Comparison of ENCODE assay signal across 10 cellular contexts in genomic region chr3:4739289-4740236, GRCh38.
DNase-seq lines count a peak whose midpoint lies in the region; ATAC-seq and TF ChIP-seq lines count a peak whose summit lies in the region.
"Had no signal": no experiment of that assay in that cellular context is flagged by ENCODE, and none has a peak within 500 bp of the region (broad histone marks: within the 10 kb centered on the region; RNA-seq: fewer than 3 reads in every experiment).

No MANE protein-coding gene starts in this region.

- no peaks in the 10 kb centered on the region for H3K9me3 ChIP-seq in CD4-positive, alpha-beta T cell (ENCODE audit: control insufficient read depth, low read length)
- H3K9me3 ChIP-seq in sigmoid colon, result no peaks in the 10 kb centered on the region
- H3K9me3 ChIP-seq: prostate gland had no signal

- no peak for DNase-seq in CD4-positive, alpha-beta T cell
- peak; percentile 99 for DNase-seq in OCI-M1 (lab: John Stamatoyannopoulos, UW)
- DNase-seq in central memory CD8-positive, alpha-beta T cell (ENCODE audit: low spot score in 2 of 2), result no peak
- no peak for DNase-seq in sigmoid colon
- no peak for DNase-seq in dedifferentiated amniotic fluid mesenchymal stem cell (ENCODE audit: extremely low spot score)
- no peak for DNase-seq in pons (ENCODE audit: low spot score)
- no peak for DNase-seq in stimulated activated CD4-positive, alpha-beta T cell treated with anti-CD3 and anti-CD28 coated beads, Interleukin-2, amount 100 ng/mL, for 48 hours
- DNase-seq in epidermal melanocyte (ENCODE audit: insufficient read length, low spot score), result no peak
- DNase-seq: NCI-H510A had no signal

- no peaks in the 10 kb centered on the region for H3K9me3 Mint-ChIP-seq in CD4-positive, alpha-beta T cell
- peaks cover 5% of the 10 kb centered on the region for H3K9me3 Mint-ChIP-seq in central memory CD8-positive, alpha-beta T cell

- ATAC-seq in CD4-positive, alpha-beta T cell (ENCODE audit: poor library complexity), result no peak
- ATAC-seq in central memory CD8-positive, alpha-beta T cell (replicated peaks; ENCODE audit: extremely low read depth, poor library complexity, severe bottlenecking), result no peak

- TF ChIP-seq EP300 in sigmoid colon (IDR thresholded peaks at IDR 0.05), result no peak

- H3K4me1 ChIP-seq in sigmoid colon, result peaks cover 0 to 27% (median 22%) of the 10 kb centered on the region in 4 donors

- WGBS in sigmoid colon, 2 donors, result 90 to 94% methylated on average over 9 of the region's 9 CpGs

- no peak for TF ChIP-seq POLR2A in sigmoid colon (IDR thresholded peaks at IDR 0.05)

- H3K27ac Mint-ChIP-seq in CD4-positive, alpha-beta T cell, result peak overlapping the region; percentile 78
- peak overlapping the region; percentile 8 for H3K27ac Mint-ChIP-seq in central memory CD8-positive, alpha-beta T cell (ENCODE audit: low read depth)

- CTCF ChIA-PET in CD4-positive, alpha-beta T cell (lab: Charles Lee), result interaction anchor here (1.2 kb wide), 1 partner anchor 8 kb away, joined by 3 read pairs; no protein-coding TSS in a partner anchor

- POLR2A ChIA-PET in CD4-positive, alpha-beta T cell (lab: Charles Lee), result interaction anchor here (1.1 kb wide), 1 partner anchor 8 kb away, joined by 4 read pairs; no protein-coding TSS in a partner anchor

- H3K36me3 Mint-ChIP-seq in CD4-positive, alpha-beta T cell (ENCODE audit: low read depth), result peaks cover 62% of the 10 kb centered on the region
- H3K36me3 Mint-ChIP-seq in central memory CD8-positive, alpha-beta T cell (ENCODE audit: insufficient read depth), result peaks cover 14% of the 10 kb centered on the region

- H3K4me3 ChIP-seq in sigmoid colon, result no peak overlapping the region
- H3K4me3 ChIP-seq: prostate gland had no signal

- TF ChIP-seq CTCF in CD4-positive, alpha-beta T cell (IDR thresholded peaks at IDR 0.05), result no peak
- no peak for TF ChIP-seq CTCF in sigmoid colon (IDR thresholded peaks at IDR 0.05)

- intact Hi-C loops in CD4-positive, alpha-beta T cell (cut with DNase I, micrococcal nuclease), result no loop called here
- intact Hi-C loops in sigmoid colon (cut with DNase I), result loop anchor here (5.0 kb wide), 1 partner anchor 238 kb away; the partner anchor contains the start of gene BHLHE40

- H3K27me3 ChIP-seq in CD4-positive, alpha-beta T cell (ENCODE audit: control insufficient read depth, insufficient read depth, low read length), result no peaks in the 10 kb centered on the region
- H3K27me3 ChIP-seq in sigmoid colon, result no peaks in the 10 kb centered on the region

- H3K27me3 Mint-ChIP-seq in CD4-positive, alpha-beta T cell, result no peaks in the 10 kb centered on the region
- H3K27me3 Mint-ChIP-seq in central memory CD8-positive, alpha-beta T cell, result no peaks in the 10 kb centered on the region

- no peak overlapping the region for H3K27ac ChIP-seq in CD4-positive, alpha-beta T cell (ENCODE audit: low read depth, low read length)
- peak overlapping the region; percentile 77 to 89 (median 84) for H3K27ac ChIP-seq in sigmoid colon

- no peak overlapping the region for H3K4me3 Mint-ChIP-seq in CD4-positive, alpha-beta T cell
- H3K4me3 Mint-ChIP-seq in central memory CD8-positive, alpha-beta T cell, result peak overlapping the region; percentile 66

- H3K4me1 Mint-ChIP-seq in CD4-positive, alpha-beta T cell (ENCODE audit: low read depth), result peaks cover 59% of the 10 kb centered on the region
- H3K4me1 Mint-ChIP-seq in central memory CD8-positive, alpha-beta T cell, result peaks cover 65% of the 10 kb centered on the region

- H3K36me3 ChIP-seq in sigmoid colon, result peaks cover 0 to 34% (median 2%) of the 10 kb centered on the region in 4 donors
- H3K36me3 ChIP-seq: prostate gland had no signal
